ENCODE assay signal across 11 cellular contexts in the genomic region with DNA sequence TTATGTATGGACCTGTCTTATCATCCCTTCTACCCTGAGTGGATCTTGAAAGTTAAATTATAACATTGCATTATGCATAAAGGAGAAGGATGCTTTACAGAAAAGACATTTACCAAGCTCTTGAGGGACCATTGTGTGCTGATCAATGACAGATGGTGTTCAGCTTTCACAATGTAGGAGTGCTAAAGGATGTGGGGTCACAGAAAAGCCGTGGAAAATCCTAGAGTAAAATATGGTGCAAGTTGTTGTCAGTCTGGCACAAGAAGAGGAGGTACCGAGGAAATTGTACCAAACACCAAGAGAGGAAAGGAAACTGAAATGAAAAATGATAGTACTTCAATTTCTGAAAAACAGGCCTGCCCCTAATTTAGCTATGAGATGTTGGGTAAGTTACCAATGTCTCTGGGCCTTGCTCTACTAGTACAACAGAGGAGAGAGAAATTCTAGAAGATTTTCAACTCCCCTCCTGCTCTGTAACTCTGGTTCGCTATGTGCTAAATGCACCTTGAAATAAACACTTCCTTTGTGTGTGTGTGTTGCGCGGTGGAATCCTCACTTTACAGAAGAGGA.
DNase-seq lines count a peak whose midpoint lies in the region; ATAC-seq and TF ChIP-seq lines count a peak whose summit lies in the region.
"Had no signal": no experiment of that assay in that cellular context is flagged by ENCODE, and none has a peak within 500 bp of the region (broad histone marks: within the 10 kb centered on the region; RNA-seq: fewer than 3 reads in every experiment).

No MANE protein-coding gene starts in this region.

- H3K27me3 Mint-ChIP-seq in T-helper 2 cell treated with Interferon-gamma antibody and Interleukin-4, amounts not matched to agents 5 μg/mL and 100 μg/mL, for 36 hours (ENCODE audit: low read depth), result peaks cover 2% of the 10 kb centered on the region
- no peaks in the 10 kb centered on the region for H3K27me3 Mint-ChIP-seq in naive B cell

- H3K4me1 Mint-ChIP-seq in T-helper 2 cell treated with Interferon-gamma antibody and Interleukin-4, amounts not matched to agents 5 μg/mL and 100 μg/mL, for 36 hours (ENCODE audit: low read depth), result peaks cover 20% of the 10 kb centered on the region
- peaks cover 46 to 60% (median 56%) of the 10 kb centered on the region in 3 donors for H3K4me1 Mint-ChIP-seq in naive B cell

- H3K9me3 ChIP-seq in OCI-LY3 (ENCODE audit: insufficient read depth, low read length), result no peaks in the 10 kb centered on the region
- H3K9me3 ChIP-seq in BE2C, result no peaks in the 10 kb centered on the region
- H3K9me3 ChIP-seq: SJCRH30 had no signal

- DNase-seq in T-helper 2 cell treated with Interferon-gamma antibody and Interleukin-4, amounts not matched to agents 5 μg/mL and 100 μg/mL, for 36 hours (ENCODE audit: low spot score), result no peak
- DNase-seq in T-helper 2 cell (no peak), naive B cell (peak; percentile 40), KBM-7 (no peak), BE2C (no peak), NCI-H2171 (lab: John Stamatoyannopoulos, UW) (no peak)
- DNase-seq: endodermal cell, kidney glomerular epithelial cell, SJCRH30 had no signal

- H3K9me3 Mint-ChIP-seq in T-helper 2 cell treated with Interferon-gamma antibody and Interleukin-4, amounts not matched to agents 5 μg/mL and 100 μg/mL, for 36 hours, result no peaks in the 10 kb centered on the region
- H3K9me3 Mint-ChIP-seq in naive B cell, result peaks cover 0 to 7% (median 4%) of the 10 kb centered on the region in 7 donors
- H3K9me3 Mint-ChIP-seq: endodermal cell had no signal

- H2AFZ ChIP-seq in OCI-LY3 (ENCODE audit: low read depth, low read length), result peak overlapping the region; percentile 94

- no peak for TF ChIP-seq CTCF in OCI-LY3 (IDR thresholded peaks at IDR 0.05; ENCODE audit: low read depth, low read length)
- no peak for TF ChIP-seq CTCF in BE2C (IDR thresholded peaks at IDR 0.05; ENCODE audit: low read depth, low read length)

- peak overlapping the region; percentile 2; the same call in 1 of the 2 replicates for H3K9ac ChIP-seq in OCI-LY3 (ENCODE audit: low read length)

- H3K27ac Mint-ChIP-seq in T-helper 2 cell treated with Interferon-gamma antibody and Interleukin-4, amounts not matched to agents 5 μg/mL and 100 μg/mL, for 36 hours, result peak overlapping the region; percentile 53
- peak overlapping the region; percentile 82 to 96 (median 94) for H3K27ac Mint-ChIP-seq in naive B cell
- H3K27ac Mint-ChIP-seq: endodermal cell had no signal

- no peaks in the 10 kb centered on the region for H4K20me1 ChIP-seq in OCI-LY3 (ENCODE audit: insufficient read depth, low read length)

- no peaks in the 10 kb centered on the region for H3K27me3 ChIP-seq in OCI-LY3 (ENCODE audit: low read depth, low read length)
- H3K27me3 ChIP-seq in BE2C, result no peaks in the 10 kb centered on the region
- H3K27me3 ChIP-seq: SJCRH30 had no signal

- H3K4me3 Mint-ChIP-seq in T-helper 2 cell treated with Interferon-gamma antibody and Interleukin-4, amounts not matched to agents 5 μg/mL and 100 μg/mL, for 36 hours, result peak overlapping the region; percentile 29
- peak overlapping the region; percentile 38 to 72 (median 64) for H3K4me3 Mint-ChIP-seq in naive B cell
- H3K4me3 Mint-ChIP-seq: endodermal cell had no signal

- H3K4me1 ChIP-seq in OCI-LY3 (ENCODE audit: low read length) (peaks cover 49% of the 10 kb centered on the region), BE2C (no peaks in the 10 kb centered on the region)

- H3K36me3 Mint-ChIP-seq in T-helper 2 cell treated with Interferon-gamma antibody and Interleukin-4, amounts not matched to agents 5 μg/mL and 100 μg/mL, for 36 hours (ENCODE audit: low read depth), result no peaks in the 10 kb centered on the region
- peaks cover 0 to 9% of the 10 kb centered on the region in 2 donors for H3K36me3 Mint-ChIP-seq in naive B cell

- H3K4me2 ChIP-seq in OCI-LY3 (ENCODE audit: low read length), result peak overlapping the region; percentile 60

- H3K79me2 ChIP-seq in OCI-LY3 (ENCODE audit: low read length), result no peaks in the 10 kb centered on the region

- H3K27ac ChIP-seq in OCI-LY3 (ENCODE audit: low read length), result peak overlapping the region; percentile 33
- H3K27ac ChIP-seq: SJCRH30 had no signal

- H3K4me3 ChIP-seq in OCI-LY3 (ENCODE audit: low read length) (peak overlapping the region; percentile 21; the same call in 1 of the 2 replicates), BE2C (ENCODE audit: low read depth, low read length) (no peak overlapping the region)
- H3K4me3 ChIP-seq: SJCRH30 had no signal

- no peaks in the 10 kb centered on the region for H3K36me3 ChIP-seq in OCI-LY3 (replicated peaks; ENCODE audit: low read depth, low read length)
- H3K36me3 ChIP-seq in BE2C, result no peaks in the 10 kb centered on the region
- H3K36me3 ChIP-seq: SJCRH30 had no signal

- ATAC-seq in GM21381 (IDR thresholded peaks at IDR 0.05; ENCODE audit: unreplicated experiment) (peak; percentile 63), naive B cell (ENCODE audit: low read depth in 2 of 2) (peak; percentile 78 to 80)

- in situ Hi-C loops in KBM-7 (cut with MboI; ENCODE audit: low pct_unique_long_range_greater_than_20kb, low sequenced_read_pairs), result no loop called here
